ENCODE assay signal across 20 cellular contexts in the genomic region with DNA sequence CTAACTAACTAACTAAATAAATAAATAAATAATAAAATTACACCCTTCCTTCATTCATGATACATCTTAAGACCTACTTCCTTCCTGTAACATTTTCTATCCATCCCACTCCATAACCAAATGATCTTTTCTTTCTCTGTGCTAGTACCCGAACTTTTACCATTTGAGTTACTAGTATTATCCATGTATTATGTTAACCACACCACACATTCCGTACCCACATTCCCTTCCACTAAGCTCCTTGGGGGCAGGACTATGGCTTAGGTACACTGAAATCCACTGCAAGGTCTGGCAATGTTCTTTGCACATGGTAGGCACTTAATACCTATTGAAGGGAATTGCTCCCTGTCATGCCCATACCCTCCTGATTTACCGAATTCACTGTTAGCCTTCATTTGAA.
"Had no signal": no experiment of that assay in that cellular context is flagged by ENCODE, and none has a peak within 500 bp of the region (broad histone marks: within the 10 kb centered on the region; RNA-seq: fewer than 3 reads in every experiment).

No MANE protein-coding gene starts in this region.

- H3K27me3 ChIP-seq: dorsolateral prefrontal cortex, esophagus squamous epithelium, gastrocnemius medialis, heart right ventricle, left lung had no signal

- H3K27ac ChIP-seq: coronary artery, epithelial cell of prostate, esophagus squamous epithelium, gastrocnemius medialis, left lung, lower lobe of right lung had no signal

- H3K4me3 ChIP-seq: coronary artery, dorsolateral prefrontal cortex, esophagus squamous epithelium, gastrocnemius medialis, heart right ventricle, left lung, lower lobe of right lung, mucosa of descending colon had no signal

- DNase-seq: dorsolateral prefrontal cortex; effector CD4-positive, alpha-beta T cell; effector memory CD4-positive, alpha-beta T cell; erythroblast; esophagus squamous epithelium; foreskin fibroblast; foreskin melanocyte; gastrocnemius medialis; glutamatergic neuron; head of caudate nucleus; heart right ventricle; hippocampal formation; left lung; left ventricle myocardium superior; lower lobe of right lung; mesenchymal stem cell; mucosa of descending colon had no signal

- H3K9me3 ChIP-seq: esophagus squamous epithelium, gastrocnemius medialis, heart right ventricle, left lung, lower lobe of right lung, mucosa of descending colon had no signal

- H3K36me3 ChIP-seq: esophagus squamous epithelium, gastrocnemius medialis, heart right ventricle, left lung, lower lobe of right lung had no signal

- FAIRE-seq: colon had no signal
